ENCODE assay signal across 8 cellular contexts in the genomic region with DNA sequence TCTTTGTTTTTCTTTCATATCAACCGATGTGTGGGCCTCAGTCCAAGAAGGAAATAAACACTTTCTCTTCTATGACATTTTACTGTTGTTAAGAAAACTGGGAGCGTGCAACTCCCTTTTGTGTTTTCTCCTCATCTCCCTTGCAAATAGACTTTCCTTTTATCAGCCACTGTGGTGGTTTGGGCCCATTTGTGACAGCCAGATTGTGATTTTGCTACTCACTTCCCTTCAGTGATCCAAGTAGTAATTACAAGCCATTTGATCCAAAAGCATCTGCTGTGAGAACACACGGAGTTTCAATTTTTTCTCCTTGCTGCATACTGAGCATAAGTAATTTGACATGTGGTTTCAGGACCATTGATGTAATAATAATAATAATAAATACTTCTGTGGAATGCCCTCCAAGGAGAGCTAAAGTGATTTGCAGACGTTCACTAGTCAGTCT.
A peak's percentile ranks its signal among the peaks of the same experiment; 100 is the strongest.
DNase-seq lines count a peak whose midpoint lies in the region; ATAC-seq and TF ChIP-seq lines count a peak whose summit lies in the region.

No MANE protein-coding gene starts in this region.

- no peak overlapping the region for H2AFZ ChIP-seq in GM23248

- H3K27me3 ChIP-seq in CD8-positive, alpha-beta T cell (ENCODE audit: insufficient read depth, low read length), result no peaks in the 10 kb centered on the region
- H3K27me3 ChIP-seq in GM23248 (replicated peaks; ENCODE audit: insufficient read depth) (no peaks in the 10 kb centered on the region), Peyer's patch (no peaks in the 10 kb centered on the region), prostate gland (replicated peaks; ENCODE audit: insufficient read depth) (no peaks in the 10 kb centered on the region)

- peak overlapping the region; percentile 26 for H3K27ac ChIP-seq in CD8-positive, alpha-beta T cell (ENCODE audit: low read depth, low read length)
- H3K27ac ChIP-seq in GM23248 (peak overlapping the region; percentile 56), Peyer's patch (peak overlapping the region in 2 of 4 donors; percentile 9 to 19), prostate gland (no peak overlapping the region)

- peak overlapping the region; percentile 51 for H3K4me2 ChIP-seq in GM23248 (ENCODE audit: unreplicated experiment)

- no peak overlapping the region for H3K4me3 ChIP-seq in CD8-positive, alpha-beta T cell (ENCODE audit: low read depth, low read length)
- H3K4me3 ChIP-seq in GM23248, result peak overlapping the region; percentile 35
- no peak overlapping the region for H3K4me3 ChIP-seq in Peyer's patch
- H3K4me3 ChIP-seq in prostate gland, result no peak overlapping the region

- H3K27me3 Mint-ChIP-seq in CD8-positive, alpha-beta T cell (ENCODE audit: low read depth), result no peaks in the 10 kb centered on the region
- H3K27me3 Mint-ChIP-seq in glutamatergic neuron (ENCODE audit: unreplicated experiment), result peaks cover 4% of the 10 kb centered on the region

- H3K9me3 Mint-ChIP-seq in CD8-positive, alpha-beta T cell, result no peaks in the 10 kb centered on the region
- H3K9me3 Mint-ChIP-seq in glutamatergic neuron (ENCODE audit: unreplicated experiment), result no peaks in the 10 kb centered on the region

- DNase-seq in CD8-positive, alpha-beta T cell, result no peak
- DNase-seq in GM23248 (peak; percentile 51), glutamatergic neuron (no peak), 8988T (no peak), Peyer's patch (no peak), prostate gland (ENCODE audit: low spot score) (no peak), Kasumi-1 (lab: John Stamatoyannopoulos, UW) (no peak)

- H3K4me1 ChIP-seq in CD8-positive, alpha-beta T cell (ENCODE audit: insufficient read depth, low read length), result no peaks in the 10 kb centered on the region
- H3K4me1 ChIP-seq in GM23248 (ENCODE audit: insufficient read depth) (peaks cover 19% of the 10 kb centered on the region), Peyer's patch (peaks cover 0 to 3% (median 0%) of the 10 kb centered on the region in 4 donors), prostate gland (replicated peaks) (no peaks in the 10 kb centered on the region)

- H3K27ac Mint-ChIP-seq in CD8-positive, alpha-beta T cell, result peak overlapping the region; percentile 71
- peak overlapping the region; percentile 3 for H3K27ac Mint-ChIP-seq in glutamatergic neuron (ENCODE audit: unreplicated experiment)

- WGBS in GM23248 (ENCODE audit: low coverage in 1 of 2, low lambda C conversion rate in 2 of 2, missing lambda C conversion rate in 2 of 2), 2 experiments, result 10 to 12% methylated on average over 4 of the region's 4 CpGs
- 28% methylated on average over 4 of the region's 4 CpGs for WGBS in prostate gland

- H3K36me3 ChIP-seq in CD8-positive, alpha-beta T cell (ENCODE audit: insufficient read depth, low read length), result no peaks in the 10 kb centered on the region
- no peaks in the 10 kb centered on the region for H3K36me3 ChIP-seq in GM23248 (ENCODE audit: low read depth)
- no peaks in the 10 kb centered on the region for H3K36me3 ChIP-seq in Peyer's patch
- H3K36me3 ChIP-seq in prostate gland, result no peaks in the 10 kb centered on the region

- no peaks in the 10 kb centered on the region for H3K36me3 Mint-ChIP-seq in CD8-positive, alpha-beta T cell
- H3K36me3 Mint-ChIP-seq in glutamatergic neuron (ENCODE audit: unreplicated experiment), result no peaks in the 10 kb centered on the region

- H3K4me1 Mint-ChIP-seq in CD8-positive, alpha-beta T cell (ENCODE audit: low read depth), result peaks cover 19% of the 10 kb centered on the region
- peaks cover 17% of the 10 kb centered on the region for H3K4me1 Mint-ChIP-seq in glutamatergic neuron (ENCODE audit: low read depth, unreplicated experiment)

- no peaks in the 10 kb centered on the region for H3K9me3 ChIP-seq in CD8-positive, alpha-beta T cell (ENCODE audit: low read length)
- no peaks in the 10 kb centered on the region for H3K9me3 ChIP-seq in GM23248 (ENCODE audit: low read depth)
- H3K9me3 ChIP-seq in Peyer's patch, result no peaks in the 10 kb centered on the region
- H3K9me3 ChIP-seq in prostate gland, result no peaks in the 10 kb centered on the region

- no peaks in the 10 kb centered on the region for H3K79me2 ChIP-seq in GM23248 (ENCODE audit: insufficient read depth)

- no peak for TF ChIP-seq CTCF in CD8-positive, alpha-beta T cell (IDR thresholded peaks at IDR 0.05)
- TF ChIP-seq CTCF in glutamatergic neuron (IDR thresholded peaks at IDR 0.05; ENCODE audit: partially characterized antibody, unreplicated experiment) (no peak), Peyer's patch (IDR thresholded peaks at IDR 0.05) (no peak), prostate gland (IDR thresholded peaks at IDR 0.05) (no peak)

- no peak for ATAC-seq in CD8-positive, alpha-beta T cell

- POLR2A ChIA-PET in CD8-positive, alpha-beta T cell (lab: Charles Lee), result no interaction called here

- intact Hi-C loops in CD8-positive, alpha-beta T cell (cut with DNase I, micrococcal nuclease), result loop anchor here in 1 of 2 experiments (2.0 to 10.0 kb wide), 2 partner anchors 29 to 93 kb away; a partner anchor contains a TSS
- intact Hi-C loops in prostate gland (cut with DNase I), result loop anchor here (10.0 kb wide), 1 partner anchor 437 kb away; a partner anchor contains a TSS

- peak overlapping the region; percentile 24 for H3K9ac ChIP-seq in GM23248

- CTCF ChIA-PET in CD8-positive, alpha-beta T cell (lab: Charles Lee), result interaction anchor here (4.5 kb wide), 1 partner anchor 244 kb away, joined by 22 read pairs; no protein-coding TSS in a partner anchor

- no peaks in the 10 kb centered on the region for H3K9me2 ChIP-seq in GM23248 (ENCODE audit: insufficient read depth)

- no peaks in the 10 kb centered on the region for H4K20me1 ChIP-seq in GM23248 (ENCODE audit: insufficient read depth)

- peak overlapping the region; percentile 49 for H3K4me3 Mint-ChIP-seq in CD8-positive, alpha-beta T cell
- H3K4me3 Mint-ChIP-seq in glutamatergic neuron (ENCODE audit: unreplicated experiment), result no peak overlapping the region

- TF ChIP-seq POLR2A in Peyer's patch (IDR thresholded peaks at IDR 0.05) (no peak), prostate gland (IDR thresholded peaks at IDR 0.05) (no peak)

- H3F3A ChIP-seq in GM23248 (ENCODE audit: insufficient read depth), result peaks cover 16% of the 10 kb centered on the region

- in situ Hi-C loops in GM23248 (cut with MboI), result no loop called here

TF ChIP-seq in PFSK-1, 5 proteins besides CTCF, POLR2A, EP300 and RAD21:
- TF ChIP-seq SIN3A (IDR thresholded peaks at IDR 0.05; ENCODE audit: borderline replicate concordance, insufficient read depth, low read length) (peak; percentile 38; the same call in 1 of the 2 replicates), FOXP2 (optimal IDR thresholded peaks at IDR 0.05; ENCODE audit: borderline replicate concordance, extremely low read depth, extremely low read length, insufficient read depth) (no peak), TAF1 (IDR thresholded peaks at IDR 0.05; ENCODE audit: borderline replicate concordance, insufficient read depth, low read length) (no peak)
TF ChIP-seq in PFSK-1: peak in this region for 1.

Comparison
In these comparisons a context has a peak if more than half of its experiments do, and no peak if none do; other contexts are left out.
1. H3K27ac ChIP-seq: peak in CD8-positive, alpha-beta T cell (single experiment) and GM23248 (single experiment); none in prostate gland (0 of 2).